8 cellular contexts compared by ENCODE assay signal in the genomic region with DNA sequence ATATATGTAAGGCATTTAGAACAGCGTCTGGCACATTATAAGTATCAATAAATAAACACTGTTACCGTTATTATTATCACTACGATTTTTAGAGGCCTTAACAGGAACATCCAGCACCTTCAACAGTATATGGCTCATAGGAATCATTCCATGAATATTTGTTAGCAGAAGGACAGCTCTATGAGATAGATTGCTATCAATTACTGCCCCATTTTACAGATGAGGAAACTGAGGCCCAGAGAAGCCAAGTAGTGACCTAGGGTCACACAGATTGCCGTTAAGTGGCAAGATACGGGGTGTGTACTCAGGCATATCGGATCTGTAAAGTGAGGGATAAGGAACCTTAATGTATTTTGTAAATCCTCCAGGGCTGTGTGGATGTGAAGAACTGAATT. TPM values are rescaled to one million over a fixed set of nuclear protein-coding genes. Genes with fewer than 3 reads are reported as not detected.
DNase-seq lines count a peak whose midpoint lies in the region; ATAC-seq, FAIRE-seq and TF ChIP-seq lines count a peak whose summit lies in the region.

No MANE protein-coding gene starts in this region.

- ATAC-seq in HepG2 = no peak
- ATAC-seq in HG03439 (IDR thresholded peaks at IDR 0.05; ENCODE audit: unreplicated experiment) = no peak

- no peak for TF ChIP-seq CTCF in HepG2 (CRISPR knock-in tag; IDR thresholded peaks at IDR 0.05)

- FAIRE-seq in HepG2 (lab: Jason Lieb, UNC) = no peak

- H3K79me2 ChIP-seq in HepG2 (ENCODE audit: insufficient read depth, low read length) = peaks cover 23% of the 10 kb centered on the region

- CTCF ChIA-PET in activated CD4-positive, alpha-beta T cell treated with anti-CD3 and anti-CD28 coated beads, Interleukin-2, amount 10 ng/mL, durations not matched to agents 7 days and 5 days (lab: Charles Lee) = interaction anchor here (0.5 to 3.5 kb wide), 22 partner anchors 9 to 448 kb away, joined by 3 to 32 read pairs (median 4); a partner anchor contains a TSS
- CTCF ChIA-PET in HepG2 (lab: Yijun Ruan, JAX; ENCODE audit: low intra/inter-chr PET ratio, low total read pairs) = interaction anchor here (0.7 to 2.7 kb wide), 3 partner anchors 65 to 94 kb away, joined by 5 to 22 read pairs (median 6); a partner anchor contains a TSS
- CTCF ChIA-PET in HEK293T (lab: Yijun Ruan, JAX) = interaction anchor here (0.6 to 2.7 kb wide), 9 partner anchors 9 to 1285 kb away, joined by 3 to 28 read pairs (median 4); a partner anchor contains a TSS

- H3K4me3 ChIP-seq in HepG2 (replicated peaks in 1 of 3; ENCODE audit: insufficient read depth in 1 of 3, low read depth in 2 of 3, low read length in 3 of 3) (peak overlapping the region; percentile 28 to 87 (median 47); a peak in 5 of 6 replicates), thymus (ENCODE audit: low read length) (peak overlapping the region; percentile 79)

- peaks cover 2% of the 10 kb centered on the region for H3K27me3 Mint-ChIP-seq in activated CD4-positive, alpha-beta T cell treated with anti-CD3 and anti-CD28 coated beads, Interleukin-2, amount 10 ng/mL, durations not matched to agents 7 days and 5 days

- H3K4me2 ChIP-seq in HepG2 (ENCODE audit: low read depth, low read length) = peak overlapping the region; percentile 83

- H3K4me1 ChIP-seq in HepG2 (ENCODE audit: insufficient read depth, low read length) = peaks cover 36% of the 10 kb centered on the region
- peaks cover 17% of the 10 kb centered on the region for H3K4me1 ChIP-seq in thymus (ENCODE audit: control insufficient read depth, insufficient read depth, low read length)

- no peak for TF ChIP-seq EP300 in HepG2 (IDR thresholded peaks at IDR 0.05; ENCODE audit: low read depth in 2 of 2, low read length in 2 of 2)
- TF ChIP-seq EP300 in HepG2 (CRISPR knock-in tag; IDR thresholded peaks at IDR 0.05; ENCODE audit: borderline replicate concordance) = no peak

- no peak for TF ChIP-seq POLR2A in HepG2 (IDR thresholded peaks at IDR 0.05; ENCODE audit: insufficient read depth in 1 of 2, low read depth in 2 of 2, low read length in 2 of 2)

- no peaks in the 10 kb centered on the region; a peak in 1 of 5 replicates for H3K27me3 ChIP-seq in HepG2 (ENCODE audit: control insufficient read depth in 1 of 2, insufficient read depth in 2 of 2, low read length in 2 of 2)
- H3K27me3 ChIP-seq in thymus (ENCODE audit: control insufficient read depth, insufficient read depth) = peaks cover 4% of the 10 kb centered on the region

- H3K27ac ChIP-seq in angular gyrus (ENCODE audit: low read depth, low read length) (peak overlapping the region; percentile 79), HepG2 (ENCODE audit: extremely low read length, insufficient read depth, low read length) (peak overlapping the region; percentile 37), thymus (ENCODE audit: low read depth) (peak overlapping the region; percentile 37)

- 9% methylated on average over 6 of the region's 6 CpGs for WGBS in HepG2 (ENCODE audit: low lambda C conversion rate)
- 65% methylated on average over 6 of the region's 6 CpGs for WGBS in thymus

- H4K20me1 ChIP-seq in HepG2 (ENCODE audit: insufficient read depth, low read length) = no peaks in the 10 kb centered on the region

- no peak for TF ChIP-seq RAD21 in HepG2 (CRISPR knock-in tag; IDR thresholded peaks at IDR 0.05)

- H3K9me3 Mint-ChIP-seq in activated CD4-positive, alpha-beta T cell treated with anti-CD3 and anti-CD28 coated beads, Interleukin-2, amount 10 ng/mL, durations not matched to agents 7 days and 5 days = no peaks in the 10 kb centered on the region

- H3K9me3 ChIP-seq in HepG2 (ENCODE audit: low read length) = no peaks in the 10 kb centered on the region
- H3K9me3 ChIP-seq in thymus (ENCODE audit: control insufficient read depth) = no peaks in the 10 kb centered on the region

- no peak overlapping the region for H2AFZ ChIP-seq in HepG2 (ENCODE audit: low read length)

- H3K36me3 ChIP-seq in HepG2 (replicated peaks in 1 of 2; ENCODE audit: control insufficient read depth in 1 of 2, insufficient read depth in 2 of 2, low read length in 2 of 2) = peaks cover 1 to 4% of the 10 kb centered on the region in 2 experiments; a peak in 2 of 5 replicates
- H3K36me3 ChIP-seq in thymus (ENCODE audit: control insufficient read depth, insufficient read depth) = no peaks in the 10 kb centered on the region

- peaks cover 33% of the 10 kb centered on the region for H3K4me1 Mint-ChIP-seq in activated CD4-positive, alpha-beta T cell treated with anti-CD3 and anti-CD28 coated beads, Interleukin-2, amount 10 ng/mL, durations not matched to agents 7 days and 5 days

- H3K9ac ChIP-seq in HepG2 (ENCODE audit: insufficient read depth, low read depth, low read length) = peak overlapping the region; percentile 62

- DNase-seq in activated CD4-positive, alpha-beta T cell treated with anti-CD3 and anti-CD28 coated beads, Interleukin-2, amount 10 ng/mL, durations not matched to agents 7 days and 5 days = no peak
- DNase-seq in activated CD4-positive, alpha-beta T cell treated with anti-CD3 and anti-CD28 coated beads, Interleukin-2, amount 50 U/mL, for 4 hours = no peak
- no peak for DNase-seq in HepG2 (ENCODE audit: low spot score)
- DNase-seq in HEK293T (ENCODE audit: extremely low spot score) = no peak
- DNase-seq in activated gamma-delta T cell (lab: John Stamatoyannopoulos, UW) = no peak

- in situ Hi-C loops in HepG2 (cut with HindIII; ENCODE audit: extremely low pct_ligation_motif_present, low pct_unique_long_range_greater_than_20kb) = loop anchor here (5.0 kb wide), 1 partner anchor 96 kb away; a partner anchor contains a TSS

- peak overlapping the region; percentile 98 for H3K27ac Mint-ChIP-seq in activated CD4-positive, alpha-beta T cell treated with anti-CD3 and anti-CD28 coated beads, Interleukin-2, amount 10 ng/mL, durations not matched to agents 7 days and 5 days

- TSS peak; percentile 98 for BruUV-seq in HepG2 (replicated peaks; lab: Mats Ljungman, UMichigan)

- H3K36me3 Mint-ChIP-seq in activated CD4-positive, alpha-beta T cell treated with anti-CD3 and anti-CD28 coated beads, Interleukin-2, amount 10 ng/mL, durations not matched to agents 7 days and 5 days (ENCODE audit: low read depth) = peaks cover 10% of the 10 kb centered on the region

- POLR2A ChIA-PET in activated CD4-positive, alpha-beta T cell treated with anti-CD3 and anti-CD28 coated beads, Interleukin-2, amount 10 ng/mL, durations not matched to agents 7 days and 5 days (lab: Charles Lee) = interaction anchor here (0.9 kb wide), 2 partner anchors 86 to 93 kb away, joined by 3 to 6 read pairs; no protein-coding TSS in a partner anchor
- POLR2A ChIA-PET in HepG2 (lab: Yijun Ruan, JAX) (interaction anchor here (0.6 to 3.8 kb wide), 18 partner anchors 9 to 1055 kb away, joined by 3 to 39 read pairs (median 4); a partner anchor contains a TSS), HEK293T (lab: Yijun Ruan, JAX) (interaction anchor here (0.5 to 2.3 kb wide), 18 partner anchors 11 to 536 kb away, joined by 3 to 18 read pairs (median 4); a partner anchor contains a TSS)

- peak overlapping the region; percentile 94 for H3K4me3 Mint-ChIP-seq in activated CD4-positive, alpha-beta T cell treated with anti-CD3 and anti-CD28 coated beads, Interleukin-2, amount 10 ng/mL, durations not matched to agents 7 days and 5 days

- intact Hi-C loops in HepG2 (cut with micrococcal nuclease; ENCODE audit: unreplicated experiment) = loop anchor here (1.0 kb wide), 1 partner anchor 29 kb away; no protein-coding TSS in a partner anchor

RNA-seq across cellular contexts. Expression of a gene that starts 0.5 kb away (rescaled TPM):
- total RNA-seq in activated CD4-positive, alpha-beta T cell treated with anti-CD3 and anti-CD28 coated beads, Interleukin-2, amount 10 ng/mL, durations not matched to agents 7 days and 5 days = 10 to 100 TPM; 60.0 to 62.0 TPM
- total RNA-seq in HepG2 (2016; rRNA removed; fragmentation: Illumina TruSeq; extraction: Trizol) = 61.1 and 73.9 TPM in 2 replicates
- 14.7 and 17.8 TPM in 2 replicates for total RNA-seq in HepG2 (2016; cell fraction: cytosol; rRNA removed; fragmentation: Illumina TruSeq; extraction: Trizol; ENCODE audit: low read depth)
- total RNA-seq in HepG2 (2016; cell fraction: insoluble cytoplasmic fraction; rRNA removed; fragmentation: Illumina TruSeq; extraction: Trizol) = 63.0 and 75.8 TPM in 2 replicates
- 38.8 and 40.2 TPM in 2 replicates for total RNA-seq in HepG2 (2016; cell fraction: membrane; rRNA removed; fragmentation: Illumina TruSeq; extraction: Trizol)
- total RNA-seq in HepG2 (2016; cell fraction: nucleus; rRNA removed; fragmentation: Illumina TruSeq; extraction: Trizol) = 22.0 and 27.1 TPM in 2 replicates
- polyA plus RNA-seq in HepG2 (2011; rRNA removed) (41.4 and 53.5 TPM in 2 replicates), thymus (51.6 TPM)
- polyA plus RNA-seq in HepG2 (2011; cell fraction: cytosol; rRNA removed) = 57.2 and 69.0 TPM in 2 replicates
- 31.9 and 34.9 TPM in 2 replicates for polyA plus RNA-seq in HepG2 (2011; cell fraction: nucleus; rRNA removed)
- polyA plus RNA-seq in HepG2 (2012) = 23.2 and 36.0 TPM in 2 replicates
- polyA plus RNA-seq in HepG2 (2016; cell fraction: cytosol; fragmentation: Illumina TruSeq; extraction: Trizol; ENCODE audit: low read depth) = 21.2 and 23.3 TPM in 2 replicates
- polyA plus RNA-seq in HepG2 (2016; cell fraction: insoluble cytoplasmic fraction; fragmentation: Illumina TruSeq; extraction: Trizol; ENCODE audit: low read depth) = 65.4 and 77.3 TPM in 2 replicates
- 29.7 and 32.9 TPM in 2 replicates for polyA plus RNA-seq in HepG2 (2016; cell fraction: membrane; fragmentation: Illumina TruSeq; extraction: Trizol; ENCODE audit: low read depth)
- 33.3 and 37.2 TPM in 2 replicates for polyA plus RNA-seq in HepG2 (2016; cell fraction: nucleus; fragmentation: Illumina TruSeq; extraction: Trizol; ENCODE audit: insufficient read depth, low read depth)
- polyA minus RNA-seq in HepG2 (2011; rRNA and poly(A)+ RNA removed; ENCODE audit: low replicate concordance) = 23.4 and 46.9 TPM in 2 replicates
- 18.2 and 20.5 TPM in 2 replicates for polyA minus RNA-seq in HepG2 (2011; cell fraction: cytosol; rRNA and poly(A)+ RNA removed)
- polyA minus RNA-seq in HepG2 (2011; cell fraction: nucleus; rRNA and poly(A)+ RNA removed) = 13.0 and 21.1 TPM in 2 replicates

RNA-seq across cellular contexts. Expression of a gene that starts 29.4 kb away (rescaled TPM):
- not detected for total RNA-seq in activated CD4-positive, alpha-beta T cell treated with anti-CD3 and anti-CD28 coated beads, Interleukin-2, amount 10 ng/mL, durations not matched to agents 7 days and 5 days
- 120 and 138 TPM in 2 replicates for total RNA-seq in HepG2 (2016; rRNA removed; fragmentation: Illumina TruSeq; extraction: Trizol)
- 101 and 114 TPM in 2 replicates for total RNA-seq in HepG2 (2016; cell fraction: cytosol; rRNA removed; fragmentation: Illumina TruSeq; extraction: Trizol; ENCODE audit: low read depth)
- 120 and 121 TPM in 2 replicates for total RNA-seq in HepG2 (2016; cell fraction: insoluble cytoplasmic fraction; rRNA removed; fragmentation: Illumina TruSeq; extraction: Trizol)
- 212 and 224 TPM in 2 replicates for total RNA-seq in HepG2 (2016; cell fraction: membrane; rRNA removed; fragmentation: Illumina TruSeq; extraction: Trizol)
- 62.9 and 70.7 TPM in 2 replicates for total RNA-seq in HepG2 (2016; cell fraction: nucleus; rRNA removed; fragmentation: Illumina TruSeq; extraction: Trizol)
- 195 and 197 TPM in 2 replicates for polyA plus RNA-seq in HepG2 (2011; rRNA removed)
- 257 and 265 TPM in 2 replicates for polyA plus RNA-seq in HepG2 (2011; cell fraction: cytosol; rRNA removed)
- 119 and 130 TPM in 2 replicates for polyA plus RNA-seq in HepG2 (2011; cell fraction: nucleus; rRNA removed)
- 157 and 186 TPM in 2 replicates for polyA plus RNA-seq in HepG2 (2012)
- polyA plus RNA-seq in HepG2 (2016; cell fraction: cytosol; fragmentation: Illumina TruSeq; extraction: Trizol; ENCODE audit: low read depth) = 191 and 212 TPM in 2 replicates
- polyA plus RNA-seq in HepG2 (2016; cell fraction: insoluble cytoplasmic fraction; fragmentation: Illumina TruSeq; extraction: Trizol; ENCODE audit: low read depth) = 130 and 165 TPM in 2 replicates
- 312 and 339 TPM in 2 replicates for polyA plus RNA-seq in HepG2 (2016; cell fraction: membrane; fragmentation: Illumina TruSeq; extraction: Trizol; ENCODE audit: low read depth)
- polyA plus RNA-seq in HepG2 (2016; cell fraction: nucleus; fragmentation: Illumina TruSeq; extraction: Trizol; ENCODE audit: insufficient read depth, low read depth) = 122 and 126 TPM in 2 replicates
- 5.0 and 114 TPM in 2 replicates for polyA minus RNA-seq in HepG2 (2011; rRNA and poly(A)+ RNA removed; ENCODE audit: low replicate concordance)
- polyA minus RNA-seq in HepG2 (2011; cell fraction: cytosol; rRNA and poly(A)+ RNA removed) = 74.4 and 100 TPM in 2 replicates
- polyA minus RNA-seq in HepG2 (2011; cell fraction: nucleus; rRNA and poly(A)+ RNA removed) = 56.0 and 68.5 TPM in 2 replicates
- 0.87 TPM for polyA plus RNA-seq in thymus

RNA-seq across cellular contexts. Expression of a gene that starts 30.3 kb away (rescaled TPM):
- under 1 TPM; 0.30 to 0.52 TPM for total RNA-seq in activated CD4-positive, alpha-beta T cell treated with anti-CD3 and anti-CD28 coated beads, Interleukin-2, amount 10 ng/mL, durations not matched to agents 7 days and 5 days
- 0.07 and 0.42 TPM in 2 replicates for total RNA-seq in HepG2 (2016; rRNA removed; fragmentation: Illumina TruSeq; extraction: Trizol)
- total RNA-seq in HepG2 (2016; cell fraction: cytosol; rRNA removed; fragmentation: Illumina TruSeq; extraction: Trizol; ENCODE audit: low read depth) = 0.51 and 0.97 TPM in 2 replicates
- total RNA-seq in HepG2 (2016; cell fraction: insoluble cytoplasmic fraction; rRNA removed; fragmentation: Illumina TruSeq; extraction: Trizol) = 0.42 and 0.54 TPM in 2 replicates
- total RNA-seq in HepG2 (2016; cell fraction: membrane; rRNA removed; fragmentation: Illumina TruSeq; extraction: Trizol) = 0.53 and 0.72 TPM in 2 replicates
- 0.75 and 1.1 TPM in 2 replicates for total RNA-seq in HepG2 (2016; cell fraction: nucleus; rRNA removed; fragmentation: Illumina TruSeq; extraction: Trizol)
- polyA plus RNA-seq in HepG2 (2011; rRNA removed) = 0.30 and 0.47 TPM in 2 replicates
- polyA plus RNA-seq in HepG2 (2011; cell fraction: cytosol; rRNA removed) = 0.11 and 0.17 TPM in 2 replicates
- polyA plus RNA-seq in HepG2 (2011; cell fraction: nucleus; rRNA removed) = 0.72 and 1.5 TPM in 2 replicates
- polyA plus RNA-seq in HepG2 (2012) = 0.35 and 0.41 TPM in 2 replicates
- polyA plus RNA-seq in HepG2 (2016; cell fraction: cytosol; fragmentation: Illumina TruSeq; extraction: Trizol; ENCODE audit: low read depth) = 0.07 and 0.12 TPM in 2 replicates
- polyA plus RNA-seq in HepG2 (2016; cell fraction: insoluble cytoplasmic fraction; fragmentation: Illumina TruSeq; extraction: Trizol; ENCODE audit: low read depth) = 0.17 and 0.42 TPM in 2 replicates
- 0.06 TPM in 1 of 2 replicates, not detected in the other for polyA plus RNA-seq in HepG2 (2016; cell fraction: membrane; fragmentation: Illumina TruSeq; extraction: Trizol; ENCODE audit: low read depth)
- polyA plus RNA-seq in HepG2 (2016; cell fraction: nucleus; fragmentation: Illumina TruSeq; extraction: Trizol; ENCODE audit: insufficient read depth, low read depth) = 1.00 and 1.2 TPM in 2 replicates
- polyA minus RNA-seq in HepG2 (2011; rRNA and poly(A)+ RNA removed; ENCODE audit: low replicate concordance) = 0.58 and 2.4 TPM in 2 replicates
- not detected in 2 replicates for polyA minus RNA-seq in HepG2 (2011; cell fraction: cytosol; rRNA and poly(A)+ RNA removed)
- polyA minus RNA-seq in HepG2 (2011; cell fraction: nucleus; rRNA and poly(A)+ RNA removed) = 2.2 and 3.7 TPM in 2 replicates
- 2.0 TPM for polyA plus RNA-seq in thymus

Comparison
In these comparisons a context has a peak if more than half of its experiments do, and no peak if none do; other contexts are left out.
1. RNA of a gene that starts 29.4 kb away (total RNA-seq): 62.9 to 224 TPM in HepG2; not detected in activated CD4-positive, alpha-beta T cell treated with anti-CD3 and anti-CD28 coated beads, Interleukin-2, amount 10 ng/mL, durations not matched to agents 7 days and 5 days; every median in the first group is over 10 times any median in the second.
2. Peak in every context shown above with its lines, with median percentiles within 50 percentile points of each other: H3K27ac ChIP-seq.